40 cellular contexts compared by ENCODE assay signal in the genomic region with DNA sequence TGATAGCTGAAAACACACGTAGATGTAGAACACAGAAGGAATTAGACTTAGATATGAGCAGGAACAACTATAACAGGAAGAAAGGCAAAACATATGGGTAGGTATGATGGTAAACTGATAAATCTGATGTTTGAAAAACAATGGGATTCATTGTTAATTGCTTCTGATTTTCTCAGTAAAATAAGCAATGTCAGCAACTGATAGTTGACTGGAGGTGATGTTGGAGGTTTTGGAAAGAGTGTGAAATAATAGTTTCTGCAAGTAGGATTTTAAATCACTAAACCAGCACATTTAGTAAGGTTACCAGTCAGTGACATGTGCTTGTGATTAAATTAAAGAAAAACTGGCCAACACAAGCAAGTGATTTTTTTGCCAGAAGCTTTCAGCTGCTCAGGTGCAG.
"Had no signal": no experiment of that assay in that cellular context is flagged by ENCODE, and none has a peak within 500 bp of the region (broad histone marks: within the 10 kb centered on the region; RNA-seq: fewer than 3 reads in every experiment).

No MANE protein-coding gene starts in this region.

- H3K9me3 Mint-ChIP-seq: activated naive CD8-positive, alpha-beta T cell treated with anti-CD3 and anti-CD28 coated beads, Interleukin-2, amount 10 ng/mL, durations not matched to agents 7 days and 5 days; activated naive CD8-positive, alpha-beta T cell treated with anti-CD3 and anti-CD28 coated beads, Interleukin-2, amount 50 U/mL, for 24 hours; activated T-helper 1 cell treated with anti-CD3 and anti-CD28 coated beads, Interleukin-12 subunit alpha, Interleukin-12 subunit beta, Interleukin-2, Interleukin-4 antibody, amounts not matched to agents 30 ng/mL and 10 ng/mL and 1 ng/mL, durations not matched to agents 14 hours and 24 hours and 36 hours had no signal

- FAIRE-seq: astrocyte, bronchial epithelial cell had no signal

- ATAC-seq: activated naive CD4-positive, alpha-beta T cell treated with anti-CD3 and anti-CD28 coated beads, Interleukin-2, amount 50 U/mL, for 72 hours; activated naive CD8-positive, alpha-beta T cell treated with anti-CD3 and anti-CD28 coated beads, Interleukin-2, amount 50 U/mL, for 24 hours; activated T-cell treated with anti-CD3 and anti-CD28 coated beads, Interleukin-2, amount 50 U/mL, for 4 hours; activated T-cell treated with anti-CD3 and anti-CD28 coated beads, Interleukin-2, amount 50 U/mL, for 72 hours; activated T-helper 17 cell treated with anti-CD3 and anti-CD28 coated beads, Interleukin-2, amount 50 U/mL, for 72 hours; body of pancreas had no signal

- H3K4me3 ChIP-seq: adrenal gland, ascending aorta, body of pancreas, breast epithelium, cardiac muscle cell had no signal

- H3K9me3 ChIP-seq: adrenal gland, ascending aorta had no signal

- H3K4me1 Mint-ChIP-seq: activated naive CD4-positive, alpha-beta T cell treated with anti-CD3 and anti-CD28 coated beads, Interleukin-2, amount 10 ng/mL, durations not matched to agents 7 days and 5 days; activated naive CD4-positive, alpha-beta T cell treated with anti-CD3 and anti-CD28 coated beads, Interleukin-2, amount 50 U/mL, for 24 hours; activated naive CD8-positive, alpha-beta T cell treated with anti-CD3 and anti-CD28 coated beads for 36 hours; activated naive CD8-positive, alpha-beta T cell treated with anti-CD3 and anti-CD28 coated beads, Interleukin-2, amount 10 ng/mL, durations not matched to agents 7 days and 5 days; activated naive CD8-positive, alpha-beta T cell treated with anti-CD3 and anti-CD28 coated beads, Interleukin-2, amount 50 U/mL, for 24 hours; activated T-helper 17 cell treated with anti-CD3 and anti-CD28 coated beads, Interleukin-2, amount 50 U/mL, for 72 hours; central memory CD8-positive, alpha-beta T cell had no signal

- H3K4me3 Mint-ChIP-seq: activated naive CD4-positive, alpha-beta T cell treated with anti-CD3 and anti-CD28 coated beads for 36 hours; activated naive CD4-positive, alpha-beta T cell treated with anti-CD3 and anti-CD28 coated beads, Interleukin-2, amount 10 ng/mL, durations not matched to agents 7 days and 5 days; activated naive CD4-positive, alpha-beta T cell treated with anti-CD3 and anti-CD28 coated beads, Interleukin-2, amount 50 U/mL, for 24 hours; activated naive CD8-positive, alpha-beta T cell; activated naive CD8-positive, alpha-beta T cell treated with anti-CD3 and anti-CD28 coated beads for 36 hours; activated naive CD8-positive, alpha-beta T cell treated with anti-CD3 and anti-CD28 coated beads, Interleukin-2, amount 10 ng/mL, durations not matched to agents 7 days and 5 days; activated naive CD8-positive, alpha-beta T cell treated with anti-CD3 and anti-CD28 coated beads, Interleukin-2, amount 50 U/mL, for 24 hours; activated T-cell treated with anti-CD3 and anti-CD28 coated beads, Interleukin-2, amount 50 U/mL, for 24 hours; activated T-cell treated with anti-CD3 and anti-CD28 coated beads, Interleukin-2, amount 50 U/mL, for 4 hours; activated T-cell treated with anti-CD3 and anti-CD28 coated beads, Interleukin-2, amount 50 U/mL, for 72 hours; activated T-helper 1 cell treated with anti-CD3 and anti-CD28 coated beads, Interleukin-12 subunit alpha, Interleukin-12 subunit beta, Interleukin-2, Interleukin-4 antibody, amounts not matched to agents 30 ng/mL and 10 ng/mL and 1 ng/mL, durations not matched to agents 14 hours and 24 hours and 36 hours; activated T-helper 17 cell treated with anti-CD3 and anti-CD28 coated beads, Interleukin-2, amount 50 U/mL, for 72 hours; brain; central memory CD8-positive, alpha-beta T cell had no signal

- DNase-seq: activated effector memory CD4-positive, alpha-beta T cell treated with anti-CD3 and anti-CD28 coated beads, Interleukin-2, amount 50 U/mL, for 16 hours; activated effector memory CD4-positive, alpha-beta T cell treated with Interleukin-2 at 50 U/mL for 16 hours; activated gamma-delta T cell; activated gamma-delta T cell treated with Interleukin-2 at 50 U/mL for 16 hours; activated naive CD4-positive, alpha-beta T cell; activated naive CD4-positive, alpha-beta T cell treated with anti-CD3 and anti-CD28 coated beads for 36 hours; activated naive CD4-positive, alpha-beta T cell treated with anti-CD3 and anti-CD28 coated beads, Interleukin-2, amount 10 ng/mL, durations not matched to agents 7 days and 5 days; activated naive CD4-positive, alpha-beta T cell treated with anti-CD3 and anti-CD28 coated beads, Interleukin-2, amount 50 U/mL, for 16 hours; activated naive CD4-positive, alpha-beta T cell treated with Interleukin-2 at 50 U/mL for 16 hours; activated naive CD8-positive, alpha-beta T cell treated with anti-CD3 and anti-CD28 coated beads for 36 hours; activated naive CD8-positive, alpha-beta T cell treated with anti-CD3 and anti-CD28 coated beads, Interleukin-2, amount 10 ng/mL, durations not matched to agents 7 days and 5 days; activated naive CD8-positive, alpha-beta T cell treated with anti-CD3 and anti-CD28 coated beads, Interleukin-2, amount 50 U/mL, for 24 hours; activated T-cell treated with anti-CD3 and anti-CD28 coated beads, Interleukin-2, amount 50 U/mL, for 1 hour; activated T-cell treated with anti-CD3 and anti-CD28 coated beads, Interleukin-2, amount 50 U/mL, for 24 hours; activated T-cell treated with anti-CD3 and anti-CD28 coated beads, Interleukin-2, amount 50 U/mL, for 4 hours; activated T-cell treated with anti-CD3 and anti-CD28 coated beads, Interleukin-2, amount 50 U/mL, for 48 hours; activated T-cell treated with anti-CD3 and anti-CD28 coated beads, Interleukin-2, amount 50 U/mL, for 72 hours; adrenal gland; amniotic stem cell; amygdala; anterior cingulate cortex; aorta; body of pancreas; brain microvascular endothelial cell; caudate nucleus; central memory CD4-positive, alpha-beta T cell; cerebellar nuclear complex had no signal

- H3K27me3 Mint-ChIP-seq: activated naive CD4-positive, alpha-beta T cell treated with anti-CD3 and anti-CD28 coated beads, Interleukin-2, amount 10 ng/mL, durations not matched to agents 7 days and 5 days; activated naive CD4-positive, alpha-beta T cell treated with anti-CD3 and anti-CD28 coated beads, Interleukin-2, amount 50 U/mL, for 24 hours; activated naive CD8-positive, alpha-beta T cell; activated naive CD8-positive, alpha-beta T cell treated with anti-CD3 and anti-CD28 coated beads for 36 hours; activated naive CD8-positive, alpha-beta T cell treated with anti-CD3 and anti-CD28 coated beads, Interleukin-2, amount 10 ng/mL, durations not matched to agents 7 days and 5 days; activated naive CD8-positive, alpha-beta T cell treated with anti-CD3 and anti-CD28 coated beads, Interleukin-2, amount 50 U/mL, for 24 hours; activated T-cell treated with anti-CD3 and anti-CD28 coated beads, Interleukin-2, amount 50 U/mL, for 24 hours; activated T-helper 17 cell treated with anti-CD3 and anti-CD28 coated beads, Interleukin-2, amount 50 U/mL, for 72 hours; brain; central memory CD8-positive, alpha-beta T cell had no signal

- H3K27me3 ChIP-seq: adrenal gland, ascending aorta, body of pancreas, brain microvascular endothelial cell, breast epithelium, cardiac muscle cell had no signal

- H3K4me1 ChIP-seq: adrenal gland, ascending aorta, body of pancreas, breast epithelium had no signal

- H3K36me3 ChIP-seq: adrenal gland, ascending aorta, brain microvascular endothelial cell, breast epithelium, cardiac muscle cell had no signal

- H3K27ac ChIP-seq: adrenal gland, ascending aorta, body of pancreas, brain microvascular endothelial cell, breast epithelium, cardiac muscle cell had no signal

- H3K27ac Mint-ChIP-seq: activated naive CD4-positive, alpha-beta T cell treated with anti-CD3 and anti-CD28 coated beads for 36 hours; activated naive CD4-positive, alpha-beta T cell treated with anti-CD3 and anti-CD28 coated beads, Interleukin-2, amount 10 ng/mL, durations not matched to agents 7 days and 5 days; activated naive CD4-positive, alpha-beta T cell treated with anti-CD3 and anti-CD28 coated beads, Interleukin-2, amount 50 U/mL, for 24 hours; activated naive CD4-positive, alpha-beta T cell treated with anti-CD3 and anti-CD28 coated beads, Interleukin-2, amount 50 U/mL, for 72 hours; activated naive CD8-positive, alpha-beta T cell; activated naive CD8-positive, alpha-beta T cell treated with anti-CD3 and anti-CD28 coated beads for 36 hours; activated naive CD8-positive, alpha-beta T cell treated with anti-CD3 and anti-CD28 coated beads, Interleukin-2, amount 10 ng/mL, durations not matched to agents 7 days and 5 days; activated naive CD8-positive, alpha-beta T cell treated with anti-CD3 and anti-CD28 coated beads, Interleukin-2, amount 50 U/mL, for 24 hours; activated T-cell treated with anti-CD3 and anti-CD28 coated beads, Interleukin-2, amount 50 U/mL, for 24 hours; activated T-cell treated with anti-CD3 and anti-CD28 coated beads, Interleukin-2, amount 50 U/mL, for 72 hours; activated T-helper 1 cell treated with anti-CD3 and anti-CD28 coated beads, Interleukin-12 subunit alpha, Interleukin-12 subunit beta, Interleukin-2, Interleukin-4 antibody, amounts not matched to agents 30 ng/mL and 10 ng/mL and 1 ng/mL, durations not matched to agents 14 hours and 24 hours and 36 hours; activated T-helper 17 cell treated with anti-CD3 and anti-CD28 coated beads, Interleukin-2, amount 50 U/mL, for 72 hours; activated T-helper 2 cell treated with anti-CD3 and anti-CD28 coated beads, Interferon-gamma antibody, Interleukin-2, Interleukin-4, amounts not matched to agents 10 μg/mL and 5 μg/mL and 100 μg/mL, durations not matched to agents 14 hours and 24 hours and 36 hours; brain had no signal

- H3K36me3 Mint-ChIP-seq: activated naive CD4-positive, alpha-beta T cell treated with anti-CD3 and anti-CD28 coated beads, Interleukin-2, amount 10 ng/mL, durations not matched to agents 7 days and 5 days; activated naive CD4-positive, alpha-beta T cell treated with anti-CD3 and anti-CD28 coated beads, Interleukin-2, amount 50 U/mL, for 24 hours; activated naive CD4-positive, alpha-beta T cell treated with anti-CD3 and anti-CD28 coated beads, Interleukin-2, amount 50 U/mL, for 72 hours; activated naive CD8-positive, alpha-beta T cell; activated naive CD8-positive, alpha-beta T cell treated with anti-CD3 and anti-CD28 coated beads for 36 hours; activated naive CD8-positive, alpha-beta T cell treated with anti-CD3 and anti-CD28 coated beads, Interleukin-2, amount 10 ng/mL, durations not matched to agents 7 days and 5 days; brain had no signal
